ENCODE assay signal across 10 cellular contexts in the genomic region with DNA sequence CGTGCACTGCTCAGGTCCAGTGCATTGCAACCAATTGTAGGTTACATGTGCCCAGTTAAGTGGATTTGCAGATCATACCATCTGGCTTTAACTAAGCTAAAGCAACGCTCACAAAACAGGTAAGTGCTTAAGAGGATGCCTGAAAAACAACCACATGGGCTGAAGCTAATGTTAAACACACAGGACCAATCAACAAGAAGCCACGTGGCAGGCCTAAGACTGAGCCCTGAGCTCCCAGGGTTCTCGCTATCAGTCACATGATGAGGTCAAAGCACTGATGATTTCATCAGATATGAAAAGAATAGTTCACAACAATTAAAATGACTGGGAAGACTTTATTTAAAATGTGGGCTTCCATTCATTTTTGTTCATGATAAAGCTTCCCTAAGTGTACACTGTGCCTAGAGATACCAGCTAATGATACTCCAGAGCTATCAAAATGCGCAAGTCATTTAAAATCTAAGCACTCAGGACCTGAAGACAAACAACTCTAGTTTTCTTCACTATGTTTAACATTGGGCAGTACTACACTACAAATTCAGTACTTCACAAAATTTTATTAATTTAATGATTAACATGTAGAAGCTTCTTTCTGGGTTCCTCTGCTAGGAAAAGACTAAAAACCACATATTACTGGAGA.
A peak's percentile ranks its signal among the peaks of the same experiment; 100 is the strongest.
DNase-seq lines count a peak whose midpoint lies in the region; ATAC-seq and TF ChIP-seq lines count a peak whose summit lies in the region.
"Had no signal": no experiment of that assay in that cellular context is flagged by ENCODE, and none has a peak within 500 bp of the region (broad histone marks: within the 10 kb centered on the region; RNA-seq: fewer than 3 reads in every experiment).

No MANE protein-coding gene starts in this region.

- H3K27ac ChIP-seq in cardiac muscle cell (peak overlapping the region; percentile 58), right cardiac atrium (ENCODE audit: low read length) (no peak overlapping the region), transverse colon (peak overlapping the region; percentile 18 to 49 (median 46)), Karpas-422 (ENCODE audit: low read length) (no peak overlapping the region)

- H3K9me3 Mint-ChIP-seq in activated CD8-positive, alpha-beta T cell treated with anti-CD3 and anti-CD28 coated beads, Interleukin-2, amount 10 ng/mL, durations not matched to agents 7 days and 5 days (ENCODE audit: insufficient read depth): no peaks in the 10 kb centered on the region
- H3K9me3 Mint-ChIP-seq in immature natural killer cell: no peaks in the 10 kb centered on the region
- H3K9me3 Mint-ChIP-seq: nephron progenitor cell had no signal

- peak overlapping the region; percentile 72 for H3K27ac Mint-ChIP-seq in activated CD8-positive, alpha-beta T cell treated with anti-CD3 and anti-CD28 coated beads, Interleukin-2, amount 10 ng/mL, durations not matched to agents 7 days and 5 days
- peak overlapping the region; percentile 94 to 100 (median 96) for H3K27ac Mint-ChIP-seq in immature natural killer cell

- H3K9me3 ChIP-seq in cardiac muscle cell (ENCODE audit: low read depth): no peaks in the 10 kb centered on the region
- H3K9me3 ChIP-seq in right cardiac atrium (ENCODE audit: control insufficient read depth, low read length): no peaks in the 10 kb centered on the region
- H3K9me3 ChIP-seq in transverse colon: no peaks in the 10 kb centered on the region
- no peaks in the 10 kb centered on the region for H3K9me3 ChIP-seq in Karpas-422 (ENCODE audit: low read length)

- POLR2A ChIA-PET in activated CD8-positive, alpha-beta T cell treated with anti-CD3 and anti-CD28 coated beads, Interleukin-2, amount 10 ng/mL, durations not matched to agents 7 days and 5 days (lab: Charles Lee): interaction anchor here (1.0 to 2.2 kb wide), 4 partner anchors 8 to 15 kb away, joined by 3 to 7 read pairs (median 5); no protein-coding TSS in a partner anchor

- no peak overlapping the region for H3K4me2 ChIP-seq in Karpas-422 (ENCODE audit: low read depth, low read length, poor library complexity, severe bottlenecking)

- no peak overlapping the region for H3K4me3 ChIP-seq in cardiac muscle cell
- H3K4me3 ChIP-seq in right cardiac atrium (ENCODE audit: low read length): no peak overlapping the region
- H3K4me3 ChIP-seq in transverse colon: no peak overlapping the region
- H3K4me3 ChIP-seq in Karpas-422 (ENCODE audit: low read length): no peak overlapping the region
- H3K4me3 ChIP-seq: BLaER1 treated with 17β-estradiol and CSF1 and Interleukin-3, amounts not matched to agents 10 nM and 100 nM had no signal

- H3K9me2 ChIP-seq in Karpas-422 (replicated peaks; ENCODE audit: insufficient read depth, low read length): no peaks in the 10 kb centered on the region

- peaks cover 39% of the 10 kb centered on the region for H3K36me3 Mint-ChIP-seq in activated CD8-positive, alpha-beta T cell treated with anti-CD3 and anti-CD28 coated beads, Interleukin-2, amount 10 ng/mL, durations not matched to agents 7 days and 5 days (ENCODE audit: low read depth)
- peaks cover 0 to 10% (median 4%) of the 10 kb centered on the region in 3 donors for H3K36me3 Mint-ChIP-seq in immature natural killer cell

- H3K27me3 ChIP-seq in cardiac muscle cell (no peaks in the 10 kb centered on the region), right cardiac atrium (ENCODE audit: control insufficient read depth, insufficient read depth) (no peaks in the 10 kb centered on the region), transverse colon (no peaks in the 10 kb centered on the region), Karpas-422 (ENCODE audit: low read length) (no peaks in the 10 kb centered on the region)
- H3K27me3 ChIP-seq: BLaER1 treated with 17β-estradiol and CSF1 and Interleukin-3, amounts not matched to agents 10 nM and 100 nM had no signal

- H3K4me1 Mint-ChIP-seq in activated CD8-positive, alpha-beta T cell treated with anti-CD3 and anti-CD28 coated beads, Interleukin-2, amount 10 ng/mL, durations not matched to agents 7 days and 5 days (ENCODE audit: low read depth): peaks cover 93% of the 10 kb centered on the region
- H3K4me1 Mint-ChIP-seq in immature natural killer cell: peaks cover 98 to 100% of the 10 kb centered on the region in 2 donors

- H3K79me2 ChIP-seq in Karpas-422 (ENCODE audit: low read length): no peaks in the 10 kb centered on the region

- 91% methylated on average over 5 of the region's 5 CpGs for WGBS in right cardiac atrium
- 83 to 92% methylated on average over 4 to 5 of the region's 5 CpGs for WGBS in transverse colon (ENCODE audit: low coverage in 1 of 2), 2 donors

- H3K4me1 ChIP-seq in cardiac muscle cell (ENCODE audit: low read depth) (peaks cover 46% of the 10 kb centered on the region), right cardiac atrium (ENCODE audit: control insufficient read depth, insufficient read depth, low read length) (peaks cover 17% of the 10 kb centered on the region), transverse colon (peaks cover 12 to 44% (median 16%) of the 10 kb centered on the region in 4 donors), Karpas-422 (ENCODE audit: low read length) (no peaks in the 10 kb centered on the region)

- no peak for TF ChIP-seq EP300 in transverse colon (IDR thresholded peaks at IDR 0.05; ENCODE audit: low read depth)

- no peaks in the 10 kb centered on the region for H3K36me3 ChIP-seq in cardiac muscle cell
- H3K36me3 ChIP-seq in transverse colon: no peaks in the 10 kb centered on the region
- no peaks in the 10 kb centered on the region for H3K36me3 ChIP-seq in Karpas-422 (ENCODE audit: insufficient read depth, low read length)

- DNase-seq in cardiac muscle cell (ENCODE audit: low read depth in 1 of 2, low spot score in 1 of 2): no peak
- no peak for DNase-seq in right cardiac atrium
- no peak for DNase-seq in activated CD8-positive, alpha-beta T cell treated with anti-CD3 and anti-CD28 coated beads, Interleukin-2, amount 10 ng/mL, durations not matched to agents 7 days and 5 days
- DNase-seq in immature natural killer cell: no peak
- DNase-seq in transverse colon: no peak
- DNase-seq in Karpas-422: no peak
- DNase-seq in NAMALWA (ENCODE audit: low spot score): no peak
- DNase-seq: nephron progenitor cell had no signal

- ATAC-seq in right cardiac atrium: no peak
- ATAC-seq in activated CD8-positive, alpha-beta T cell treated with anti-CD3 and anti-CD28 coated beads, Interleukin-2, amount 10 ng/mL, durations not matched to agents 7 days and 5 days: peak; percentile 29
- ATAC-seq in GM21367 (IDR thresholded peaks at IDR 0.05; ENCODE audit: unreplicated experiment): no peak

- peaks cover 75% of the 10 kb centered on the region for H4K20me1 ChIP-seq in Karpas-422 (ENCODE audit: insufficient read depth, low read depth, low read length)

- intact Hi-C loops in right cardiac atrium (cut with DNase I): no loop called here
- intact Hi-C loops in transverse colon (cut with DNase I; ENCODE audit: low total_unique reads): no loop called here

- TF ChIP-seq POLR2A in transverse colon (IDR thresholded peaks at IDR 0.05): no peak

- TF ChIP-seq CTCF in cardiac muscle cell (IDR thresholded peaks at IDR 0.05; ENCODE audit: low read depth, low read length) (no peak), transverse colon (IDR thresholded peaks at IDR 0.05) (no peak)

- no peak overlapping the region for H3K9ac ChIP-seq in Karpas-422 (ENCODE audit: low read length)

- no peaks in the 10 kb centered on the region for H3K27me3 Mint-ChIP-seq in activated CD8-positive, alpha-beta T cell treated with anti-CD3 and anti-CD28 coated beads, Interleukin-2, amount 10 ng/mL, durations not matched to agents 7 days and 5 days (ENCODE audit: low read depth)
- peaks cover 3 to 15% (median 8%) of the 10 kb centered on the region in 3 donors for H3K27me3 Mint-ChIP-seq in immature natural killer cell (ENCODE audit: low read depth in 3 of 3)

- in situ Hi-C loops in transverse colon (cut with MboI; ENCODE audit: low pct_ligation_motif_present in 1 of 4, low pct_unique_long_range_greater_than_20kb in 1 of 4, low sequenced_read_pairs in 3 of 4): no loop called here

- H2AFZ ChIP-seq in Karpas-422 (ENCODE audit: low read length): no peak overlapping the region

- CTCF ChIA-PET in activated CD8-positive, alpha-beta T cell treated with anti-CD3 and anti-CD28 coated beads, Interleukin-2, amount 10 ng/mL, durations not matched to agents 7 days and 5 days (lab: Charles Lee): interaction anchor here (1.1 to 2.0 kb wide), 10 partner anchors 9 to 307 kb away, joined by 3 to 9 read pairs (median 4); a partner anchor contains a TSS

- H3K4me3 Mint-ChIP-seq in activated CD8-positive, alpha-beta T cell treated with anti-CD3 and anti-CD28 coated beads, Interleukin-2, amount 10 ng/mL, durations not matched to agents 7 days and 5 days: peak overlapping the region; percentile 46
- peak overlapping the region; percentile 54 to 78 (median 73) for H3K4me3 Mint-ChIP-seq in immature natural killer cell
- H3K4me3 Mint-ChIP-seq: nephron progenitor cell had no signal

Comparison
In these comparisons a context has a peak if more than half of its experiments do, and no peak if none do; other contexts are left out.
1. H3K27ac ChIP-seq: peak in cardiac muscle cell (single experiment) and transverse colon (4 of 4); none in right cardiac atrium (single experiment) and Karpas-422 (single experiment).